11 cellular contexts compared by ENCODE assay signal in the genomic region with DNA sequence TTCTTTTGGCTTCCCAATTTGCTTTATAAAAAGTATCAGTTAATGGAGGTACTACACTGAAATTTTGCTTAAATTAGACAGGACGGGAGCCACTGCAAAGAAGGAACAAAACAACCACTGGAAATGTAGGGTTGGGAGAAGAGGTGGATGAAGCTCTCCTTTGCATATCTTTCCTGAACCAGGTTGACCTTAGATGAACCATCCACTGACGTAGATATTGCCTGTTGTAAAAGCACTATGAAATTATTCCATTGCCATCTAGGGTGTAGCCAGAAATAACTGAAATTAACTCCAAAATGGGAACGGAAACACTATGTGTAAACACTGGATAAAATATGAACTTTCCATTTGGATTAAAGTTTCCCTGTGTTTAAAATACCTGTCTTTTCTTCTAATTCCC. TPM values are rescaled to one million over a fixed set of nuclear protein-coding genes. Genes with fewer than 3 reads are reported as not detected.
DNase-seq lines count a peak whose midpoint lies in the region; ATAC-seq and TF ChIP-seq lines count a peak whose summit lies in the region.
"Had no signal": no experiment of that assay in that cellular context is flagged by ENCODE, and none has a peak within 500 bp of the region (broad histone marks: within the 10 kb centered on the region; RNA-seq: fewer than 3 reads in every experiment).

No MANE protein-coding gene starts in this region.

- peaks cover 14% of the 10 kb centered on the region for H3K4me1 ChIP-seq in CD8-positive, alpha-beta T cell (ENCODE audit: insufficient read depth, low read length)
- peaks cover 0 to 14% of the 10 kb centered on the region in 2 donors for H3K4me1 ChIP-seq in naive thymus-derived CD4-positive, alpha-beta T cell (ENCODE audit: control insufficient read depth in 2 of 2, insufficient read depth in 2 of 2, low read length in 2 of 2)
- H3K4me1 ChIP-seq: uterus had no signal

- H3K27me3 ChIP-seq in CD8-positive, alpha-beta T cell (ENCODE audit: insufficient read depth, low read length) = no peaks in the 10 kb centered on the region
- H3K27me3 ChIP-seq in naive thymus-derived CD4-positive, alpha-beta T cell (ENCODE audit: control insufficient read depth in 2 of 2, insufficient read depth in 2 of 2, low read length in 2 of 2) = no peaks in the 10 kb centered on the region
- H3K27me3 ChIP-seq: uterus had no signal

- no peaks in the 10 kb centered on the region for H3K27me3 Mint-ChIP-seq in CD8-positive, alpha-beta T cell (ENCODE audit: low read depth)
- H3K27me3 Mint-ChIP-seq in naive thymus-derived CD4-positive, alpha-beta T cell = peaks cover 0 to 6% (median 0%) of the 10 kb centered on the region in 5 donors

- no peak overlapping the region for H3K27ac ChIP-seq in CD8-positive, alpha-beta T cell (ENCODE audit: low read depth, low read length)
- H3K27ac ChIP-seq in angular gyrus (ENCODE audit: low read depth, low read length) = peak overlapping the region; percentile 26
- no peak overlapping the region for H3K27ac ChIP-seq in naive thymus-derived CD4-positive, alpha-beta T cell (ENCODE audit: low read depth, low read length)

- POLR2A ChIA-PET in CD8-positive, alpha-beta T cell (lab: Charles Lee) = no interaction called here
- POLR2A ChIA-PET in naive thymus-derived CD4-positive, alpha-beta T cell (lab: Charles Lee) = interaction anchor here (0.7 kb wide), 1 partner anchor 97 kb away, joined by 3 read pairs; no protein-coding TSS in a partner anchor

- intact Hi-C loops in CD8-positive, alpha-beta T cell (cut with DNase I, micrococcal nuclease) = loop anchor here (1.0 to 5.0 kb wide), 5 partner anchors 62 to 204 kb away; partner anchors contain the start of gene SOAT1 (in 2 of the 2)
- intact Hi-C loops in naive thymus-derived CD4-positive, alpha-beta T cell (cut with micrococcal nuclease) = loop anchor here (1.0 to 5.0 kb wide), 6 partner anchors 63 to 503 kb away; partner anchors contain the start of genes AXDND1 (in 1 of the 2), RALGPS2 (in 1 of the 2) and SOAT1 (in 1 of the 2)

- H3K4me3 Mint-ChIP-seq in CD8-positive, alpha-beta T cell = peak overlapping the region; percentile 90
- peak overlapping the region in 9 of 10 donors; percentile 85 to 96 (median 92) for H3K4me3 Mint-ChIP-seq in naive thymus-derived CD4-positive, alpha-beta T cell

- no peaks in the 10 kb centered on the region for H3K36me3 ChIP-seq in CD8-positive, alpha-beta T cell (ENCODE audit: insufficient read depth, low read length)
- peaks cover 0 to 4% (median 0%) of the 10 kb centered on the region in 3 experiments for H3K36me3 ChIP-seq in naive thymus-derived CD4-positive, alpha-beta T cell (ENCODE audit: control insufficient read depth in 2 of 3, insufficient read depth in 3 of 3, low read length in 3 of 3)
- H3K36me3 ChIP-seq: uterus had no signal

- no peak for DNase-seq in CD8-positive, alpha-beta T cell
- DNase-seq in HuH-7 (ENCODE audit: low spot score) = peak; percentile 29
- DNase-seq in naive thymus-derived CD4-positive, alpha-beta T cell = no peak
- DNase-seq in NCI-H510A treated with DMSO at 0.1 percent for 48 hours (lab: John Stamatoyannopoulos, UW) = no peak
- DNase-seq: NCI-H1048, uterus had no signal

- no peak for TF ChIP-seq CTCF in CD8-positive, alpha-beta T cell (IDR thresholded peaks at IDR 0.05)

- no peak for ATAC-seq in CD8-positive, alpha-beta T cell
- no peak for ATAC-seq in naive thymus-derived CD4-positive, alpha-beta T cell
- no peak for ATAC-seq in HG02973 (IDR thresholded peaks at IDR 0.05; ENCODE audit: unreplicated experiment)
- no peak for ATAC-seq in HG03354 (IDR thresholded peaks at IDR 0.05; ENCODE audit: poor library complexity, severe bottlenecking, unreplicated experiment)
- no peak for ATAC-seq in GM21447 (IDR thresholded peaks at IDR 0.05; ENCODE audit: unreplicated experiment)

- no peaks in the 10 kb centered on the region for H3K9me3 Mint-ChIP-seq in CD8-positive, alpha-beta T cell
- no peaks in the 10 kb centered on the region for H3K9me3 Mint-ChIP-seq in naive thymus-derived CD4-positive, alpha-beta T cell

- no peaks in the 10 kb centered on the region for H3K9me3 ChIP-seq in CD8-positive, alpha-beta T cell (ENCODE audit: low read length)
- H3K9me3 ChIP-seq in naive thymus-derived CD4-positive, alpha-beta T cell (ENCODE audit: control insufficient read depth in 2 of 3, low read length in 3 of 3) = no peaks in the 10 kb centered on the region
- H3K9me3 ChIP-seq: uterus had no signal

- CTCF ChIA-PET in CD8-positive, alpha-beta T cell (lab: Charles Lee) = interaction anchor here (0.7 kb wide), 1 partner anchor 81 kb away, joined by 4 read pairs; no protein-coding TSS in a partner anchor
- CTCF ChIA-PET in naive thymus-derived CD4-positive, alpha-beta T cell (lab: Charles Lee) = no interaction called here

- H3K27ac Mint-ChIP-seq in CD8-positive, alpha-beta T cell = no peak overlapping the region
- peak overlapping the region in 8 of 9 donors; percentile 0 to 95 (median 86) for H3K27ac Mint-ChIP-seq in naive thymus-derived CD4-positive, alpha-beta T cell

- peaks cover 27% of the 10 kb centered on the region for H3K4me1 Mint-ChIP-seq in CD8-positive, alpha-beta T cell (ENCODE audit: low read depth)
- H3K4me1 Mint-ChIP-seq in naive thymus-derived CD4-positive, alpha-beta T cell = peaks cover 20 to 39% (median 34%) of the 10 kb centered on the region in 7 donors

- no peak overlapping the region for H3K4me3 ChIP-seq in CD8-positive, alpha-beta T cell (ENCODE audit: low read depth, low read length)
- H3K4me3 ChIP-seq in naive thymus-derived CD4-positive, alpha-beta T cell (ENCODE audit: low read length) = no peak overlapping the region
- H3K4me3 ChIP-seq: lung had no signal

- H3K36me3 Mint-ChIP-seq in CD8-positive, alpha-beta T cell = peaks cover 5% of the 10 kb centered on the region
- peaks cover 0 to 4% (median 0%) of the 10 kb centered on the region in 5 donors for H3K36me3 Mint-ChIP-seq in naive thymus-derived CD4-positive, alpha-beta T cell

RNA-seq across cellular contexts. Expression of gene ABL2, which starts 1.2 kb away (rescaled TPM):
- 10 to 100 TPM; 12.4 to 14.6 TPM for total RNA-seq in CD8-positive, alpha-beta T cell
- 10 to 100 TPM; 10.3 to 20.1 (median 18.6) TPM for total RNA-seq in naive thymus-derived CD4-positive, alpha-beta T cell
- polyA plus RNA-seq in naive thymus-derived CD4-positive, alpha-beta T cell = 1 to 10 TPM; 1.9 to 2.0 TPM
